In genomic region chr5:175885813-175886212, GRCh38 we compare ENCODE assay signal across 21 cellular contexts. TPM values are rescaled to one million over a fixed set of nuclear protein-coding genes. Genes with fewer than 3 reads are reported as not detected.
A peak's percentile ranks its signal among the peaks of the same experiment; 100 is the strongest.
DNase-seq lines count a peak whose midpoint lies in the region; ATAC-seq and TF ChIP-seq lines count a peak whose summit lies in the region.
"Had no signal": no experiment of that assay in that cellular context is flagged by ENCODE, and none has a peak within 500 bp of the region (broad histone marks: within the 10 kb centered on the region; RNA-seq: fewer than 3 reads in every experiment).

No MANE protein-coding gene starts in this region.

- no peak overlapping the region for H3K9ac ChIP-seq in mammary epithelial cell (ENCODE audit: insufficient read depth, low read length)

- no peaks in the 10 kb centered on the region for H3K9me3 ChIP-seq in mammary epithelial cell (replicated peaks; ENCODE audit: insufficient read depth, low read length)
- H3K9me3 ChIP-seq: Caco-2 had no signal

- no TSS peak for BruUV-seq in MCF 10A (replicated peaks; lab: Mats Ljungman, UMichigan)
- BruUV-seq in mammary epithelial cell (replicated peaks; lab: Mats Ljungman, UMichigan), result no TSS peak

- no peak overlapping the region for H3K4me2 ChIP-seq in mammary epithelial cell (ENCODE audit: insufficient read depth, low read depth, low read length)
- H3K4me2 ChIP-seq: smooth muscle cell had no signal

- 54% methylated on average over 4 of the region's 4 CpGs for WGBS in mammary epithelial cell (ENCODE audit: low coverage, missing lambda C conversion rate)

- TF ChIP-seq CTCF in MCF 10A (IDR thresholded peaks at IDR 0.05; ENCODE audit: unreplicated experiment), result no peak
- TF ChIP-seq CTCF in mammary epithelial cell (conservative IDR thresholded peaks at IDR 0.05 in 1 of 2, IDR thresholded peaks at IDR 0.05 in 1 of 2; ENCODE audit: extremely low read depth in 1 of 2, insufficient read depth in 1 of 2, low read depth in 1 of 2, low read length in 2 of 2), result no peak
- no peak for TF ChIP-seq CTCF in astrocyte of the spinal cord (IDR thresholded peaks at IDR 0.05; ENCODE audit: low read depth, low read length)

- H3K79me2 ChIP-seq in mammary epithelial cell (ENCODE audit: insufficient read depth, low read length), result no peaks in the 10 kb centered on the region

- ATAC-seq in naive thymus-derived CD8-positive, alpha-beta T cell, result no peak
- ATAC-seq: foreskin keratinocyte, Right ventricle myocardium inferior had no signal

- H2AFZ ChIP-seq in mammary epithelial cell (ENCODE audit: low read depth, low read length), result no peak overlapping the region

- CTCF ChIA-PET in MCF 10A (lab: Yijun Ruan, JAX) (no interaction called here), mammary epithelial cell (lab: Charles Lee; ENCODE audit: low non-redundant PET) (interaction anchor here (0.7 kb wide), 1 partner anchor 19 kb away, joined by 3 read pairs; no protein-coding TSS in a partner anchor)
- CTCF ChIA-PET in activated CD4-positive, alpha-beta memory T cell treated with anti-CD3 and anti-CD28 coated beads for 36 hours (lab: Charles Lee), result no interaction called here

- no peaks in the 10 kb centered on the region for H3K27me3 ChIP-seq in mammary epithelial cell (ENCODE audit: insufficient read depth, low read length)
- H3K27me3 ChIP-seq: foreskin keratinocyte had no signal

- dilution Hi-C loops in mammary epithelial cell (cut with HindIII; ENCODE audit: low sequenced_read_pairs), result no loop called here

- peaks cover 12% of the 10 kb centered on the region for H3K27me3 Mint-ChIP-seq in MCF 10A (ENCODE audit: insufficient read depth, unreplicated experiment)
- no peaks in the 10 kb centered on the region for H3K27me3 Mint-ChIP-seq in activated CD4-positive, alpha-beta memory T cell treated with anti-CD3 and anti-CD28 coated beads for 36 hours
- peaks cover 4 to 45% (median 22%) of the 10 kb centered on the region in 5 donors for H3K27me3 Mint-ChIP-seq in naive thymus-derived CD8-positive, alpha-beta T cell
- H3K27me3 Mint-ChIP-seq: activated CD4-positive, alpha-beta T cell treated with anti-CD3 and anti-CD28 coated beads, Interleukin-2, amount 10 ng/mL, durations not matched to agents 7 days and 5 days; central memory CD8-positive, alpha-beta T cell had no signal

- H3K4me3 Mint-ChIP-seq in MCF 10A (ENCODE audit: unreplicated experiment), result no peak overlapping the region
- H3K4me3 Mint-ChIP-seq in activated CD4-positive, alpha-beta memory T cell treated with anti-CD3 and anti-CD28 coated beads for 36 hours, result no peak overlapping the region
- no peak overlapping the region for H3K4me3 Mint-ChIP-seq in naive thymus-derived CD8-positive, alpha-beta T cell
- H3K4me3 Mint-ChIP-seq: activated CD4-positive, alpha-beta T cell treated with anti-CD3 and anti-CD28 coated beads, Interleukin-2, amount 10 ng/mL, durations not matched to agents 7 days and 5 days; activated naive CD8-positive, alpha-beta T cell treated with anti-CD3 and anti-CD28 coated beads for 36 hours; central memory CD8-positive, alpha-beta T cell; endodermal cell; type B pancreatic cell had no signal

- no peaks in the 10 kb centered on the region for H3K4me1 Mint-ChIP-seq in MCF 10A (ENCODE audit: insufficient read depth, unreplicated experiment)
- no peaks in the 10 kb centered on the region for H3K4me1 Mint-ChIP-seq in activated CD4-positive, alpha-beta memory T cell treated with anti-CD3 and anti-CD28 coated beads for 36 hours (ENCODE audit: low read depth)
- peaks cover 0 to 8% (median 3%) of the 10 kb centered on the region in 4 donors for H3K4me1 Mint-ChIP-seq in naive thymus-derived CD8-positive, alpha-beta T cell
- H3K4me1 Mint-ChIP-seq: activated CD4-positive, alpha-beta T cell treated with anti-CD3 and anti-CD28 coated beads, Interleukin-2, amount 10 ng/mL, durations not matched to agents 7 days and 5 days; activated naive CD8-positive, alpha-beta T cell treated with anti-CD3 and anti-CD28 coated beads for 36 hours; central memory CD8-positive, alpha-beta T cell had no signal

- H3K27ac Mint-ChIP-seq in MCF 10A (ENCODE audit: low read depth, unreplicated experiment), result no peak overlapping the region
- no peak overlapping the region for H3K27ac Mint-ChIP-seq in activated CD4-positive, alpha-beta memory T cell treated with anti-CD3 and anti-CD28 coated beads for 36 hours
- H3K27ac Mint-ChIP-seq in naive thymus-derived CD8-positive, alpha-beta T cell, result no peak overlapping the region
- H3K27ac Mint-ChIP-seq: activated CD4-positive, alpha-beta T cell treated with anti-CD3 and anti-CD28 coated beads, Interleukin-2, amount 10 ng/mL, durations not matched to agents 7 days and 5 days; activated naive CD8-positive, alpha-beta T cell treated with anti-CD3 and anti-CD28 coated beads for 36 hours; endodermal cell; type B pancreatic cell had no signal

- POLR2A ChIA-PET in MCF 10A (lab: Yijun Ruan, JAX), result no interaction called here
- POLR2A ChIA-PET in activated CD4-positive, alpha-beta memory T cell treated with anti-CD3 and anti-CD28 coated beads for 36 hours (lab: Charles Lee), result no interaction called here
- POLR2A ChIA-PET in naive thymus-derived CD8-positive, alpha-beta T cell (lab: Charles Lee), result interaction anchor here (0.5 kb wide), 1 partner anchor 17 kb away, joined by 3 read pairs; no protein-coding TSS in a partner anchor

- in situ Hi-C loops in mammary epithelial cell (cut with MboI; ENCODE audit: low sequenced_read_pairs in 2 of 2) (loop anchor here in 1 of 2 donors (25.0 kb wide), 1 partner anchor 149 kb away; no protein-coding TSS in a partner anchor), astrocyte of the spinal cord (cut with HindIII; ENCODE audit: low sequenced_read_pairs) (no loop called here)

- intact Hi-C loops in MCF 10A (cut with micrococcal nuclease), result no loop called here
- intact Hi-C loops in mammary epithelial cell (cut with micrococcal nuclease), result no loop called here
- intact Hi-C loops in activated CD4-positive, alpha-beta memory T cell treated with anti-CD3 and anti-CD28 coated beads for 36 hours (cut with micrococcal nuclease), result no loop called here

- no peaks in the 10 kb centered on the region for H3K4me1 ChIP-seq in mammary epithelial cell (ENCODE audit: insufficient read depth, low read length)
- H3K4me1 ChIP-seq: foreskin keratinocyte had no signal

- no peak overlapping the region for H3K27ac ChIP-seq in mammary epithelial cell (ENCODE audit: insufficient read depth, low read depth, low read length)
- H3K27ac ChIP-seq: foreskin keratinocyte had no signal

- H3K4me3 ChIP-seq in mammary epithelial cell (replicated peaks in 1 of 3; ENCODE audit: insufficient read depth in 1 of 3, low read depth in 2 of 3, low read length in 3 of 3), result no peak overlapping the region
- no peak overlapping the region for H3K4me3 ChIP-seq in astrocyte of the spinal cord (ENCODE audit: low read depth, low read length)
- H3K4me3 ChIP-seq: smooth muscle cell had no signal

- no peaks in the 10 kb centered on the region for H4K20me1 ChIP-seq in mammary epithelial cell (ENCODE audit: insufficient read depth, low read length)

- no peaks in the 10 kb centered on the region for H3K9me3 Mint-ChIP-seq in MCF 10A (ENCODE audit: unreplicated experiment)
- no peaks in the 10 kb centered on the region for H3K9me3 Mint-ChIP-seq in activated CD4-positive, alpha-beta memory T cell treated with anti-CD3 and anti-CD28 coated beads for 36 hours
- peaks cover 0 to 5% (median 0%) of the 10 kb centered on the region in 9 donors for H3K9me3 Mint-ChIP-seq in naive thymus-derived CD8-positive, alpha-beta T cell
- H3K9me3 Mint-ChIP-seq: activated CD4-positive, alpha-beta T cell treated with anti-CD3 and anti-CD28 coated beads, Interleukin-2, amount 10 ng/mL, durations not matched to agents 7 days and 5 days; activated naive CD8-positive, alpha-beta T cell treated with anti-CD3 and anti-CD28 coated beads for 36 hours; central memory CD8-positive, alpha-beta T cell; endodermal cell; type B pancreatic cell had no signal

- DNase-seq in MCF 10A (ENCODE audit: unreplicated experiment), result peak; percentile 72
- no peak for DNase-seq in mammary epithelial cell
- peak; percentile 48 for DNase-seq in NCI-H2029 treated with DMSO at 0.1 percent for 48 hours (lab: John Stamatoyannopoulos, UW)
- peak; percentile 27 for DNase-seq in astrocyte of the spinal cord (ENCODE audit: low read depth, low spot score)
- DNase-seq in NCI-H146 (lab: John Stamatoyannopoulos, UW), result no peak
- DNase-seq in mucosa of gallbladder (ENCODE audit: low spot score), result no peak
- DNase-seq in activated CD4-positive, alpha-beta memory T cell treated with anti-CD3 and anti-CD28 coated beads for 36 hours, result no peak
- no peak for DNase-seq in naive thymus-derived CD8-positive, alpha-beta T cell
- DNase-seq: activated CD4-positive, alpha-beta T cell treated with anti-CD3 and anti-CD28 coated beads, Interleukin-2, amount 10 ng/mL, durations not matched to agents 7 days and 5 days; activated naive CD8-positive, alpha-beta T cell treated with anti-CD3 and anti-CD28 coated beads for 36 hours; activated T-cell treated with anti-CD3 and anti-CD28 coated beads, Interleukin-2, amount 50 U/mL, for 1 hour; Caco-2; endodermal cell; foreskin keratinocyte; NCI-H187; stimulated activated naive CD4-positive, alpha-beta T cell treated with Interleukin-2 at 50 U/mL for 16 hours; T1000 had no signal

- H3K36me3 Mint-ChIP-seq in MCF 10A (ENCODE audit: insufficient read depth, unreplicated experiment), result no peaks in the 10 kb centered on the region
- H3K36me3 Mint-ChIP-seq in activated CD4-positive, alpha-beta memory T cell treated with anti-CD3 and anti-CD28 coated beads for 36 hours, result peaks cover 10% of the 10 kb centered on the region
- H3K36me3 Mint-ChIP-seq in naive thymus-derived CD8-positive, alpha-beta T cell, result peaks cover 19 to 39% (median 24%) of the 10 kb centered on the region in 3 donors
- H3K36me3 Mint-ChIP-seq: type B pancreatic cell had no signal

- no peaks in the 10 kb centered on the region for H3K36me3 ChIP-seq in mammary epithelial cell (ENCODE audit: insufficient read depth, low read length)

RNA-seq across cellular contexts. Expression of gene CPLX2, which starts 14.4 kb away (rescaled TPM):
- not detected in 2 replicates for total RNA-seq in MCF 10A (2022)
- total RNA-seq in mammary epithelial cell, result not detected
- polyA plus RNA-seq in mammary epithelial cell, result not detected
- polyA minus RNA-seq in mammary epithelial cell, result not detected
- 0.52 TPM for total RNA-seq in mucosa of gallbladder
- not detected for total RNA-seq in activated CD4-positive, alpha-beta memory T cell treated with anti-CD3 and anti-CD28 coated beads for 36 hours
- not detected for total RNA-seq in naive thymus-derived CD8-positive, alpha-beta T cell
- polyA plus RNA-seq in naive thymus-derived CD8-positive, alpha-beta T cell, result not detected
- total RNA-seq: activated CD4-positive, alpha-beta T cell treated with anti-CD3 and anti-CD28 coated beads, Interleukin-2, amount 10 ng/mL, durations not matched to agents 7 days and 5 days; activated naive CD8-positive, alpha-beta T cell treated with anti-CD3 and anti-CD28 coated beads for 36 hours; Caco-2; endodermal cell; foreskin keratinocyte; Right ventricle myocardium inferior; smooth muscle cell had no signal
- polyA plus RNA-seq: foreskin keratinocyte, smooth muscle cell had no signal

Comparison
In these comparisons a context has a peak if more than half of its experiments do, and no peak if none do; other contexts are left out.
1. DNase-seq: peak in MCF 10A (single experiment), NCI-H2029 treated with DMSO at 0.1 percent for 48 hours (single experiment) and astrocyte of the spinal cord (single experiment); none in mammary epithelial cell (single experiment), NCI-H146 (single experiment), mucosa of gallbladder (single experiment), activated CD4-positive, alpha-beta memory T cell treated with anti-CD3 and anti-CD28 coated beads for 36 hours (single experiment) and naive thymus-derived CD8-positive, alpha-beta T cell (0 of 10).